In genomic region chr6:160162167-160162566, GRCh38 we compare ENCODE assay signal across 25 cellular contexts.
"Had no signal": no experiment of that assay in that cellular context is flagged by ENCODE, and none has a peak within 500 bp of the region (broad histone marks: within the 10 kb centered on the region; RNA-seq: fewer than 3 reads in every experiment).

No MANE protein-coding gene starts in this region.

- H3K36me3 ChIP-seq: esophagus squamous epithelium, gastroesophageal sphincter, neural progenitor cell, stomach, thoracic aorta had no signal

- H3K9ac ChIP-seq: neural progenitor cell, parathyroid adenoma had no signal

- FAIRE-seq: endometrium, kidney had no signal

- H3K9me3 ChIP-seq: esophagus squamous epithelium, gastroesophageal sphincter, thoracic aorta had no signal

- H3K27ac ChIP-seq: epithelial cell of prostate, esophagus squamous epithelium, gastroesophageal sphincter, neural progenitor cell, parathyroid adenoma, psoas muscle, spleen, stomach, thoracic aorta had no signal

- H3K27me3 ChIP-seq: esophagus squamous epithelium, gastroesophageal sphincter, neural progenitor cell, stomach had no signal

- H2AFZ ChIP-seq: neural progenitor cell, parathyroid adenoma had no signal

- H3K79me2 ChIP-seq: parathyroid adenoma had no signal

- ATAC-seq: gastroesophageal sphincter; left cardiac atrium; natural killer cell treated with Interleukin-12 subunit alpha and Interleukin-12 subunit beta and Interleukin-15 and Interleukin-18, amount 100 ng/mL, for 72 hours; sciatic nerve had no signal

- H3K4me2 ChIP-seq: neural progenitor cell had no signal

- H3K4me1 ChIP-seq: esophagus squamous epithelium, neural progenitor cell, parathyroid adenoma, psoas muscle, spleen had no signal

- H3K4me3 ChIP-seq: esophagus squamous epithelium, gastroesophageal sphincter, neural progenitor cell, psoas muscle, spleen, stomach, thoracic aorta had no signal

- DNase-seq: effector memory CD4-positive, alpha-beta T cell; esophagus squamous epithelium; foreskin fibroblast; glutamatergic neuron; immature natural killer cell; kidney; left cardiac atrium; occipital lobe; psoas muscle; retina; spleen; stimulated activated CD4-positive, alpha-beta T cell treated with anti-CD3 and anti-CD28 coated beads, Interleukin-2, amount 100 ng/mL, for 24 hours; stimulated activated CD4-positive, alpha-beta T cell treated with anti-CD3 and anti-CD28 coated beads, Interleukin-4, amount 100 ng/mL, for 4 hours; stimulated activated naive CD4-positive, alpha-beta T cell; stomach; substantia nigra; trophoblast cell had no signal
